Comparison of ENCODE assay signal across 8 cellular contexts in genomic region chr16:9091867-9092281, GRCh38. TPM values are rescaled to one million over a fixed set of nuclear protein-coding genes. Genes with fewer than 3 reads are reported as not detected.
DNase-seq lines count a peak whose midpoint lies in the region; ATAC-seq, FAIRE-seq and TF ChIP-seq lines count a peak whose summit lies in the region.

No MANE protein-coding gene starts in this region.

- no peak for TF ChIP-seq RAD21 in K562 (CRISPR knock-in tag; conservative IDR thresholded peaks at IDR 0.05 in 1 of 2, IDR thresholded peaks at IDR 0.05 in 1 of 2)

- no peak for TF ChIP-seq POLR2A in K562 (conservative IDR thresholded peaks at IDR 0.05)

- DNase-seq in NCI-H2227 (lab: John Stamatoyannopoulos, UW; ENCODE audit: unreplicated experiment), result peak; percentile 68
- DNase-seq in NCI-H2227 treated with DMSO at 0.1 percent for 48 hours (lab: John Stamatoyannopoulos, UW), result no peak
- DNase-seq in SJCRH30, result peak; percentile 24 to 26
- DNase-seq in K562 (ENCODE audit: extremely low read depth in 1 of 4, low spot score in 3 of 4), result peak in 1 of 4 experiments; percentile 45
- DNase-seq in kidney epithelial cell (ENCODE audit: low read depth), result no peak
- peak; percentile 50 to 55 for DNase-seq in stimulated activated CD4-positive, alpha-beta T cell treated with anti-CD3 and anti-CD28 coated beads, Interleukin-2, amount 100 ng/mL, for 24 hours
- DNase-seq in NCI-H187 treated with DMSO at 0.1 percent for 48 hours (lab: John Stamatoyannopoulos, UW), result no peak

- peaks cover 12% of the 10 kb centered on the region for H3K4me1 ChIP-seq in SJCRH30
- peaks cover 20 to 24% of the 10 kb centered on the region in 2 experiments for H3K4me1 ChIP-seq in K562 (replicated peaks in 1 of 2; ENCODE audit: control insufficient read depth in 2 of 2, insufficient read depth in 2 of 2, low read length in 2 of 2)

- peak overlapping the region; percentile 88; the same call in 1 of the 2 replicates for H3K4me2 ChIP-seq in K562 (ENCODE audit: insufficient read depth, low read length)

- peaks cover 69% of the 10 kb centered on the region for H3K79me2 ChIP-seq in K562 (ENCODE audit: control insufficient read depth, insufficient read depth, low read length)

- TF ChIP-seq EP300 in K562 (IDR thresholded peaks at IDR 0.05; ENCODE audit: low read length), result no peak

- in situ Hi-C loops in K562 (cut with MboI), result no loop called here

- H3K27ac ChIP-seq in SJCRH30, result peak overlapping the region; percentile 93
- H3K27ac ChIP-seq in K562 (ENCODE audit: extremely low read depth, low read depth, low read length), result peak overlapping the region; percentile 93

- H2AFZ ChIP-seq in K562 (ENCODE audit: low read depth, low read length), result no peak overlapping the region

- no peak for FAIRE-seq in K562 (lab: Jason Lieb, UNC)

- WGBS in K562 (ENCODE audit: insufficient coverage, low coverage, missing lambda C conversion rate), result 0% methylated on average over 13 of the region's 51 CpGs

- H3K9me3 ChIP-seq in SJCRH30 (replicated peaks) (no peaks in the 10 kb centered on the region), K562 (replicated peaks; ENCODE audit: control insufficient read depth, insufficient read depth, low read depth, low read length) (no peaks in the 10 kb centered on the region)

- H3K36me3 ChIP-seq in SJCRH30, result peaks cover 36% of the 10 kb centered on the region
- H3K36me3 ChIP-seq in K562 (ENCODE audit: control insufficient read depth, insufficient read depth, low read length), result peaks cover 43% of the 10 kb centered on the region
- H3K36me3 ChIP-seq in kidney epithelial cell (ENCODE audit: control insufficient read depth, insufficient read depth, low read length), result peaks cover 2% of the 10 kb centered on the region

- BruUV-seq in K562 (replicated peaks; lab: Mats Ljungman, UMichigan), result no TSS peak

- TF ChIP-seq CTCF in K562 (IDR thresholded peaks at IDR 0.05 in 2 of 3, conservative IDR thresholded peaks at IDR 0.05 in 1 of 3; ENCODE audit: insufficient read depth in 2 of 3, low read depth in 1 of 3, low read length in 3 of 3) (no peak), kidney epithelial cell (IDR thresholded peaks at IDR 0.05; ENCODE audit: insufficient read depth, low read length, poor library complexity, severe bottlenecking) (no peak)

- H3K4me3 ChIP-seq in SJCRH30, result peak overlapping the region; percentile 93
- H3K4me3 ChIP-seq in K562, result peak overlapping the region; percentile 95
- peak overlapping the region; percentile 65 for H3K4me3 ChIP-seq in kidney epithelial cell (ENCODE audit: low read depth, low read length)

- H3K27me3 ChIP-seq in SJCRH30 (no peaks in the 10 kb centered on the region), K562 (ENCODE audit: control insufficient read depth in 2 of 2, insufficient read depth in 2 of 2, low read length in 2 of 2) (no peaks in the 10 kb centered on the region), kidney epithelial cell (ENCODE audit: control insufficient read depth, insufficient read depth, low read length) (no peaks in the 10 kb centered on the region)

- H3K9ac ChIP-seq in K562 (ENCODE audit: insufficient read depth in 1 of 2, low read depth in 2 of 2, low read length in 2 of 2), result peak overlapping the region; percentile 85 to 100

- ATAC-seq in HG02885 (IDR thresholded peaks at IDR 0.05; ENCODE audit: poor library complexity, unreplicated experiment), result peak; percentile 25
- peak; percentile 4 for ATAC-seq in K562

- peaks cover 37% of the 10 kb centered on the region for H4K20me1 ChIP-seq in K562 (replicated peaks; ENCODE audit: control insufficient read depth, insufficient read depth, low read length)

- POLR2A ChIA-PET in K562 (lab: Yijun Ruan, JAX), result interaction anchor here (0.8 to 4.7 kb wide), 8 partner anchors 11 to 35 kb away, joined by 3 to 69 read pairs (median 4); no protein-coding TSS in a partner anchor

- CTCF ChIA-PET in K562 (lab: Yijun Ruan, JAX; ENCODE audit: low intra/inter-chr PET ratio), result no interaction called here

- intact Hi-C loops in K562 (cut with micrococcal nuclease), result loop anchor here (1.0 to 5.0 kb wide), 3 partner anchors 13 to 40 kb away; no protein-coding TSS in a partner anchor

- H3K9me1 ChIP-seq in K562 (ENCODE audit: control insufficient read depth, insufficient read depth, low read length), result no peaks in the 10 kb centered on the region

TF ChIP-seq in K562, 482 proteins besides CTCF, POLR2A, EP300 and RAD21 (continues in another document):
- TF ChIP-seq ZNF766 (CRISPR knock-in tag; conservative IDR thresholded peaks at IDR 0.05) (no peak), RBFOX2 (IDR thresholded peaks at IDR 0.05; ENCODE audit: low read depth, low read length) (peak; percentile 94), ZBTB17 (CRISPR knock-in tag; IDR thresholded peaks at IDR 0.05) (0 out of 2 replicates have a peak, but pooled peaks have one; percentile 34), TAF1 (IDR thresholded peaks at IDR 0.05; ENCODE audit: control insufficient read depth, extremely low read depth, insufficient read depth, low read length, severe bottlenecking) (no peak), ZNF282 (CRISPR knock-in tag; IDR thresholded peaks at IDR 0.05) (0 out of 2 replicates have a peak, but pooled peaks have one; percentile 57), YY1 (IDR thresholded peaks at IDR 0.05; ENCODE audit: borderline replicate concordance in 1 of 3, control insufficient read depth in 1 of 3, extremely low read depth in 1 of 3, insufficient read depth in 3 of 3, insufficient read length in 1 of 3, insufficient replicate concordance in 2 of 3, low read depth in 1 of 3, low read length in 2 of 3) (peak in 1 of 3 experiments; percentile 43), ZBTB34 (CRISPR knock-in tag; IDR thresholded peaks at IDR 0.05) (no peak), CHD1 (IDR thresholded peaks at IDR 0.05; ENCODE audit: low read length) (peak; percentile 50), KAT7 (CRISPR knock-in tag; IDR thresholded peaks at IDR 0.05; ENCODE audit: borderline replicate concordance) (0 out of 2 replicates have a peak, but pooled peaks have one; percentile 16), ZNF592 (IDR thresholded peaks at IDR 0.05) (0 out of 2 replicates have a peak, but pooled peaks have one; percentile 50)

RNA-seq across cellular contexts. Expression of gene HAPSTR1, which starts 0.4 kb away (rescaled TPM):
- 52.5 and 59.3 TPM in 2 replicates for total RNA-seq in SJCRH30 (2014; rRNA removed; shearing (Covaris generic))
- 41.9 and 121 TPM in 2 replicates for total RNA-seq in K562 (2011; cell fraction: chromatin; rRNA removed; ENCODE audit: low replicate concordance)
- total RNA-seq in K562 (2011; cell fraction: nucleolus; rRNA removed), result 24.8 and 28.7 TPM in 2 replicates
- total RNA-seq in K562 (2011; cell fraction: nucleoplasm; rRNA removed), result 80.9 and 151 TPM in 2 replicates
- 40.9 and 43.4 TPM in 2 replicates for total RNA-seq in K562 (2014; rRNA removed)
- 56.1 and 69.9 TPM in 2 replicates for total RNA-seq in K562 (2014; rRNA removed; fragmentation: Illumina TruSeq; extraction: Trizol)
- 38.3 and 40.2 TPM in 2 replicates for total RNA-seq in K562 (2015; rRNA removed; fragmentation: Illumina TruSeq; extraction: Trizol)
- total RNA-seq in K562 (2021), result 53.8 and 67.9 TPM in 2 replicates
- polyA plus RNA-seq in K562 (2011; rRNA removed), result 28.2 and 36.5 TPM in 2 replicates
- 9.7 and 16.7 TPM in 2 replicates for polyA plus RNA-seq in K562 (2011; cell fraction: cytosol; rRNA removed)
- 23.1 and 24.2 TPM in 2 replicates for polyA plus RNA-seq in K562 (2011; cell fraction: nucleus; rRNA removed)
- 17.2 and 18.7 TPM in 2 replicates for polyA plus RNA-seq in K562 (2012)
- polyA plus RNA-seq in K562 (2014; fragmentation: Illumina TruSeq; extraction: Trizol), result 27.7 and 30.7 TPM in 2 replicates
- polyA plus RNA-seq in K562 (2014; fragmentation: Nextera tagmentation; extraction: Ambion mirVana), result 10 to 100 TPM; 10.8 to 17.4 TPM
- polyA plus RNA-seq in K562 (2014; rRNA removed), result 25.3 and 30.4 TPM in 2 replicates
- polyA minus RNA-seq in K562 (2011; rRNA and poly(A)+ RNA removed), result 73.0 and 82.3 TPM in 2 replicates
- 24.2 and 35.8 TPM in 2 replicates for polyA minus RNA-seq in K562 (2011; cell fraction: cytosol; rRNA and poly(A)+ RNA removed)
- 17.8 and 27.5 TPM in 2 replicates for polyA minus RNA-seq in K562 (2011; cell fraction: nucleus; rRNA and poly(A)+ RNA removed)
- total RNA-seq in kidney epithelial cell, result 75.3 and 78.2 TPM in 2 replicates

Comparison
In these comparisons a context has a peak if more than half of its experiments do, and no peak if none do; other contexts are left out.
1. DNase-seq: peak in NCI-H2227 (single experiment), SJCRH30 (2 of 2) and stimulated activated CD4-positive, alpha-beta T cell treated with anti-CD3 and anti-CD28 coated beads, Interleukin-2, amount 100 ng/mL, for 24 hours (2 of 2); none in NCI-H2227 treated with DMSO at 0.1 percent for 48 hours (single experiment), kidney epithelial cell (single experiment) and NCI-H187 treated with DMSO at 0.1 percent for 48 hours (single experiment).
2. Peak in every context shown above with its lines, with median percentiles within 50 percentile points of each other: H3K4me3 ChIP-seq.